8 cellular contexts compared by ENCODE assay signal in genomic region chr18:72652990-72653593, GRCh38.
A peak's percentile ranks its signal among the peaks of the same experiment; 100 is the strongest.
DNase-seq lines count a peak whose midpoint lies in the region; ATAC-seq, FAIRE-seq and TF ChIP-seq lines count a peak whose summit lies in the region.

No MANE protein-coding gene starts in this region.

- no peak overlapping the region for H3K27ac Mint-ChIP-seq in nephron

- CTCF ChIA-PET in GM12878 (lab: Yijun Ruan, JAX): interaction anchor here (0.6 to 2.7 kb wide), 19 partner anchors 9 to 483 kb away, joined by 3 to 52 read pairs (median 4); no protein-coding TSS in a partner anchor

- H3K4me3 Mint-ChIP-seq in nephron: no peak overlapping the region

- no peaks in the 10 kb centered on the region for H3K36me3 Mint-ChIP-seq in nephron (ENCODE audit: low read depth)

- H3K27me3 ChIP-seq in GM12878 (replicated peaks in 1 of 2; ENCODE audit: control insufficient read depth in 2 of 2, insufficient read depth in 2 of 2, low read length in 1 of 2): no peaks in the 10 kb centered on the region
- no peaks in the 10 kb centered on the region for H3K27me3 ChIP-seq in osteoblast (ENCODE audit: insufficient read depth, low read length)

- TF ChIP-seq CTCF in GM12878 (IDR thresholded peaks at IDR 0.05 in 2 of 3, conservative IDR thresholded peaks at IDR 0.05 in 1 of 3; ENCODE audit: control insufficient read depth in 2 of 3, extremely low read depth in 1 of 3, insufficient read depth in 1 of 3, low read depth in 3 of 3, low read length in 3 of 3): peak; percentile 71 to 84 (median 73)
- peak; percentile 41 to 58 (median 45) for TF ChIP-seq CTCF in nephron (IDR thresholded peaks at IDR 0.05; ENCODE audit: unreplicated experiment in 3 of 3)
- TF ChIP-seq CTCF in osteoblast (IDR thresholded peaks at IDR 0.05; ENCODE audit: extremely low read depth, low read depth, low read length): no peak

- no peaks in the 10 kb centered on the region for H3K79me2 ChIP-seq in GM12878 (ENCODE audit: control insufficient read depth, insufficient read depth, low read length)
- H3K79me2 ChIP-seq in osteoblast (ENCODE audit: insufficient read depth, low read length): no peaks in the 10 kb centered on the region

- TF ChIP-seq RAD21 in GM12878 (IDR thresholded peaks at IDR 0.05; ENCODE audit: insufficient read depth, low read depth, low read length): peak; percentile 82

- in situ Hi-C loops in Caki2 (cut with HindIII; ENCODE audit: low pct_unique_long_range_greater_than_20kb, low sequenced_read_pairs): no loop called here
- in situ Hi-C loops in GM12878 (cut with MboI): no loop called here

- FAIRE-seq in GM12878 (lab: Jason Lieb, UNC): peak; percentile 89
- no peak for FAIRE-seq in GM12892 (lab: Jason Lieb, UNC)

- H4K20me1 ChIP-seq in GM12878 (ENCODE audit: control insufficient read depth, insufficient read depth) (no peaks in the 10 kb centered on the region), osteoblast (ENCODE audit: insufficient read depth, low read length) (no peaks in the 10 kb centered on the region)

- TF ChIP-seq POLR2A in GM12878 (IDR thresholded peaks at IDR 0.05; ENCODE audit: low read depth, low read length) (no peak), GM12892 (IDR thresholded peaks at IDR 0.05; ENCODE audit: low read depth, low read length) (no peak)

- H3K36me3 ChIP-seq in GM12878 (ENCODE audit: control insufficient read depth in 2 of 2, insufficient read depth in 2 of 2, low read length in 1 of 2) (no peaks in the 10 kb centered on the region), osteoblast (ENCODE audit: insufficient read depth, low read length) (no peaks in the 10 kb centered on the region)

- RAD21 ChIA-PET in GM12878 (lab: Charles Lee; ENCODE audit: unreplicated experiment): interaction anchor here (0.6 to 1.7 kb wide), 10 partner anchors 16 to 1361 kb away, joined by 3 to 36 read pairs (median 4); no protein-coding TSS in a partner anchor

- H3K9me3 Mint-ChIP-seq in nephron: peaks cover 2% of the 10 kb centered on the region

- ATAC-seq in GM19025 (IDR thresholded peaks at IDR 0.05; ENCODE audit: low read depth, unreplicated experiment) (peak; percentile 90), HG03064 (IDR thresholded peaks at IDR 0.05; ENCODE audit: low read depth, unreplicated experiment) (peak; percentile 93), GM12878 (peak; percentile 99)

- SMC1A ChIA-PET in GM12878 (lab: Charles Lee; ENCODE audit: uncharacterized antibody, unreplicated experiment): interaction anchor here (0.6 to 2.3 kb wide), 11 partner anchors 9 to 482 kb away, joined by 3 to 39 read pairs (median 3); no protein-coding TSS in a partner anchor

- POLR2A ChIA-PET in GM12878 (lab: Charles Lee): interaction anchor here (0.6 kb wide), 1 partner anchor 1988 kb away, joined by 5 read pairs; no protein-coding TSS in a partner anchor

- no TSS peak for BruUV-seq in GM12878 (replicated peaks; lab: Mats Ljungman, UMichigan)

- no peak for TF ChIP-seq EP300 in GM12878 (IDR thresholded peaks at IDR 0.05; ENCODE audit: borderline replicate concordance in 1 of 2, control insufficient read depth in 1 of 2, low read depth in 2 of 2, low read length in 2 of 2)

- WGBS in GM12878 (ENCODE audit: insufficient coverage, insufficient replicate concordance, low lambda C conversion rate, missing lambda C conversion rate): 29% methylated on average over 3 of the region's 3 CpGs

- H2AFZ ChIP-seq in GM12878 (ENCODE audit: control insufficient read depth, low read depth, low read length) (no peak overlapping the region; the same call in 1 of the 2 replicates), osteoblast (ENCODE audit: low read length) (no peak overlapping the region)

- no peaks in the 10 kb centered on the region for H3K9me3 ChIP-seq in GM12878 (replicated peaks; ENCODE audit: control insufficient read depth, insufficient read depth, low read length)
- no peaks in the 10 kb centered on the region for H3K9me3 ChIP-seq in osteoblast (ENCODE audit: low read depth, low read length)

- H3K4me3 ChIP-seq in GM12878 (no peak overlapping the region), osteoblast (ENCODE audit: insufficient read depth, low read length) (no peak overlapping the region)

- H3K4me1 Mint-ChIP-seq in nephron: no peaks in the 10 kb centered on the region

- H3K4me1 ChIP-seq in GM12878 (ENCODE audit: control insufficient read depth, insufficient read depth, low read length) (no peaks in the 10 kb centered on the region), osteoblast (ENCODE audit: insufficient read depth, low read length) (no peaks in the 10 kb centered on the region)

- intact Hi-C loops in GM12878 (cut with micrococcal nuclease; ENCODE audit: unreplicated experiment): loop anchor here (1.0 to 10.0 kb wide), 4 partner anchors 19 to 1189 kb away; no protein-coding TSS in a partner anchor

- peak; percentile 4 for DNase-seq in Caki2 (ENCODE audit: low read depth)
- peak; percentile 6 for DNase-seq in NCI-H774 (lab: John Stamatoyannopoulos, UW)
- DNase-seq in GM12878 (ENCODE audit: low read depth, low spot score): no peak
- DNase-seq in osteoblast (ENCODE audit: insufficient read length, low spot score, missing footprints): no peak
- no peak for DNase-seq in GM12892 (ENCODE audit: insufficient read length)

- H3K9ac ChIP-seq in GM12878 (ENCODE audit: control insufficient read depth, insufficient read depth, low read length): no peak overlapping the region

- H3K27ac ChIP-seq in GM12878 (ENCODE audit: control insufficient read depth, insufficient read depth) (no peak overlapping the region), osteoblast (ENCODE audit: low read depth, low read length) (no peak overlapping the region)

- no peaks in the 10 kb centered on the region for H3K27me3 Mint-ChIP-seq in nephron (ENCODE audit: low read depth)

- H3K4me2 ChIP-seq in GM12878 (ENCODE audit: control insufficient read depth, insufficient read depth) (no peak overlapping the region), osteoblast (ENCODE audit: insufficient read depth, low read length) (no peak overlapping the region)

TF ChIP-seq in GM12878, 131 proteins besides CTCF, POLR2A, EP300 and RAD21:
- peak; percentile 72; the same call in 1 of the 2 replicates for TF ChIP-seq SMC3 (IDR thresholded peaks at IDR 0.05; ENCODE audit: borderline replicate concordance, low read length)
- TF ChIP-seq ATF3 (IDR thresholded peaks at IDR 0.05; ENCODE audit: borderline replicate concordance, extremely low read depth, low read depth, low read length): no peak
- TF ChIP-seq SREBF1 (IDR thresholded peaks at IDR 0.05; ENCODE audit: low read length): no peak
- TF ChIP-seq ZNF384 (IDR thresholded peaks at IDR 0.05; ENCODE audit: borderline replicate concordance, low read depth, low read length): peak; percentile 95
- TF ChIP-seq CBFB (IDR thresholded peaks at IDR 0.05; ENCODE audit: low read depth): no peak
- TF ChIP-seq CREM (IDR thresholded peaks at IDR 0.05; ENCODE audit: low read depth): no peak
- no peak for TF ChIP-seq ZBTB11 (CRISPR knock-in tag; IDR thresholded peaks at IDR 0.05)
- TF ChIP-seq POU2F2 (IDR thresholded peaks at IDR 0.05; ENCODE audit: borderline replicate concordance, low read depth, low read length): no peak
- no peak for TF ChIP-seq TARDBP (IDR thresholded peaks at IDR 0.05; ENCODE audit: borderline replicate concordance)
- no peak for TF ChIP-seq SMAD5 (IDR thresholded peaks at IDR 0.05; ENCODE audit: low read depth)
- TF ChIP-seq YY1 (IDR thresholded peaks at IDR 0.05; ENCODE audit: low read depth, low read length): peak; percentile 51; the same call in 1 of the 2 replicates
- TF ChIP-seq SRF (IDR thresholded peaks at IDR 0.05; ENCODE audit: low read depth in 2 of 2, low read length in 2 of 2): no peak
- no peak for TF ChIP-seq NRF1 (conservative IDR thresholded peaks at IDR 0.05; ENCODE audit: low read depth, low read length)
- TF ChIP-seq NR2F1 (conservative IDR thresholded peaks at IDR 0.05): no peak
- TF ChIP-seq SP1 (IDR thresholded peaks at IDR 0.05; ENCODE audit: low read depth, low read length): no peak
- TF ChIP-seq ZZZ3 (IDR thresholded peaks at IDR 0.05; ENCODE audit: control insufficient read depth, insufficient read length, low read depth): no peak

Comparison
In these comparisons a context has a peak if more than half of its experiments do, and no peak if none do; other contexts are left out.
1. DNase-seq: peak in Caki2 (single experiment) and NCI-H774 (single experiment); none in GM12878 (single experiment), osteoblast (single experiment) and GM12892 (single experiment).
2. Peak in every context shown above with its lines, with median percentiles within 50 percentile points of each other: ATAC-seq.